In the genomic region with DNA sequence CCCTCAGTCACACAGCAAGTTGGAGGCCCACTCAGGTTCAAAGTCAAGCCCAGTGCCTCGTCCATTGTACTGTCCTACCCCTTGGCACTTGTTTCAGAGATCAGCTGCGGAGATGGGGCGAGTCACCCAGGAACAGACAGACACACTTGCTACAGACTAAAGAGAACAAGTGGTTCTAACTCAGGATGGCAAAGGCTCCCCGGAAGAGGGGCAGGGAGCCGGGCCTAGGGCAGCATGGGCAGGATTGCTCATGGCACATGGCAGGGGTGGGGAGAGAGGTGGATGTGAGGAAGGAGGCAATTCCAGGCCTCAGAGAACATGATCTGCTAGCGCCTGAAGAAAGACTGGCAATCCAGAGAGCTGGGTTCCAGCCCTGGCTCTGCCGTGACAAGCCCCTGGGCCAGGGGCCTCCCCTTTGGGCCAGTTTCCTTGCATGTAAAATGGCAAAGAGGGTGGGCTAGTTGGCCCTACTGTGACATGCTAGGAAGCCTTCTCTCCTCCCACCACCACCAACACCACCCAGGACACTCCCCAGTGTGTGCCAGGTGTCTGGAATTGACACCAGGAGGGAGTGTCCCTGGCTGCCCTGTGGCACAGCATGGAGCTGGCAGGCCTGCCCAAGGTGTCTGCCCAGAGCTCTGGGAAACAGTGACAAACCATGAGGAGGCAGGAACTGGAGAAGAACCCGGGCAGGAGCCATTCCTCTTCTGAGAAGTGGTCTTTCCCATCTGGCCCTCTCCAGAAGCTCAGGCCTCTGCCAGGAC, we compare ENCODE assay signal across 9 cellular contexts. TPM values are rescaled to one million over a fixed set of nuclear protein-coding genes. Genes with fewer than 3 reads are reported as not detected.
DNase-seq lines count a peak whose midpoint lies in the region; ATAC-seq and TF ChIP-seq lines count a peak whose summit lies in the region.
"Had no signal": no experiment of that assay in that cellular context is flagged by ENCODE, and none has a peak within 500 bp of the region (broad histone marks: within the 10 kb centered on the region; RNA-seq: fewer than 3 reads in every experiment).

No MANE protein-coding gene starts in this region.

- DNase-seq in COLO668 (lab: John Stamatoyannopoulos, UW; ENCODE audit: unreplicated experiment), result peak; percentile 20
- DNase-seq in RWPE1 (ENCODE audit: low spot score), result no peak
- no peak for DNase-seq in NCI-H526 (lab: John Stamatoyannopoulos, UW)
- no peak for DNase-seq in activated gamma-delta T cell (lab: John Stamatoyannopoulos, UW)
- DNase-seq: NCI-H1048 had no signal

- POLR2A ChIA-PET in RWPE1 (lab: Yijun Ruan, JAX; ENCODE audit: low non-redundant PET), result no interaction called here

- H3K79me2 ChIP-seq in parathyroid adenoma, result no peaks in the 10 kb centered on the region

- no peak overlapping the region for H3K9ac ChIP-seq in parathyroid adenoma

- H3K4me2 ChIP-seq in parathyroid adenoma (ENCODE audit: low read length), result no peak overlapping the region

- no peak for TF ChIP-seq POLR2A in gastroesophageal sphincter (IDR thresholded peaks at IDR 0.05)
- no peak for TF ChIP-seq POLR2A in GM18505 (IDR thresholded peaks at IDR 0.05; ENCODE audit: borderline replicate concordance, extremely low read depth, insufficient read depth, insufficient read length)

- WGBS in gastroesophageal sphincter (ENCODE audit: low coverage in 1 of 2), 2 donors, result 80% methylated on average over 1 of the region's 8 CpGs; no CpG with 5 or more reads in 1 of the 2 donors

- no peaks in the 10 kb centered on the region for H3K36me3 ChIP-seq in gastroesophageal sphincter
- no peaks in the 10 kb centered on the region for H3K36me3 ChIP-seq in parathyroid adenoma (ENCODE audit: control insufficient read depth, insufficient read depth, low read length)

- H3K4me3 ChIP-seq in gastroesophageal sphincter, result no peak overlapping the region
- H3K4me3 ChIP-seq in parathyroid adenoma (ENCODE audit: low read depth, low read length), result no peak overlapping the region

- peaks cover 0 to 34% (median 5%) of the 10 kb centered on the region in 3 donors for H3K4me1 ChIP-seq in gastroesophageal sphincter
- H3K4me1 ChIP-seq in parathyroid adenoma, result peaks cover 3% of the 10 kb centered on the region

- ATAC-seq in gastroesophageal sphincter, result no peak
- ATAC-seq in GM18505 (IDR thresholded peaks at IDR 0.05; ENCODE audit: unreplicated experiment), result no peak
- no peak for ATAC-seq in GM21423 (IDR thresholded peaks at IDR 0.05; ENCODE audit: unreplicated experiment)

- no peak for TF ChIP-seq EP300 in gastroesophageal sphincter (IDR thresholded peaks at IDR 0.05)

- CTCF ChIA-PET in RWPE1 (lab: Yijun Ruan, JAX), result interaction anchor here (1.1 to 1.2 kb wide), 3 partner anchors 16 to 139 kb away, joined by 3 to 7 read pairs (median 4); no protein-coding TSS in a partner anchor

- H3K27ac ChIP-seq in RWPE1 (peak overlapping the region; percentile 84), gastroesophageal sphincter (peak overlapping the region in 3 of 4 donors; percentile 48 to 77 (median 68)), parathyroid adenoma (peak overlapping the region; percentile 0)

- H2AFZ ChIP-seq in parathyroid adenoma, result no peak overlapping the region

- no peaks in the 10 kb centered on the region for H3K27me3 ChIP-seq in gastroesophageal sphincter
- no peaks in the 10 kb centered on the region for H3K27me3 ChIP-seq in parathyroid adenoma (ENCODE audit: control insufficient read depth, insufficient read depth, low read length)

- TF ChIP-seq CTCF in RWPE1 (conservative IDR thresholded peaks at IDR 0.05; ENCODE audit: low read depth) (no peak), gastroesophageal sphincter (IDR thresholded peaks at IDR 0.05) (no peak), parathyroid adenoma (IDR thresholded peaks at IDR 0.05) (no peak)

- peaks cover 0 to 12% (median 0%) of the 10 kb centered on the region in 3 donors for H3K9me3 ChIP-seq in gastroesophageal sphincter
- H3K9me3 ChIP-seq in parathyroid adenoma (ENCODE audit: control insufficient read depth, low read length), result no peaks in the 10 kb centered on the region

RNA-seq across cellular contexts. Expression of a gene that starts 24.0 kb away (rescaled TPM):
- total RNA-seq in gastroesophageal sphincter, result 10 to 100 TPM; 53.7 to 75.6 (median 59.9) TPM

RNA-seq across cellular contexts. Expression of a gene that starts 45.6 kb away (rescaled TPM):
- total RNA-seq in gastroesophageal sphincter, result 10 to 100 TPM; 49.0 to 74.1 (median 60.4) TPM

Comparison
In these comparisons a context has a peak if more than half of its experiments do, and no peak if none do; other contexts are left out.
1. H3K27ac ChIP-seq: peak in every context shown above with its lines; median percentile 84 in RWPE1; 68 in gastroesophageal sphincter; 0 in parathyroid adenoma.